26 cellular contexts compared by ENCODE assay signal in the genomic region with DNA sequence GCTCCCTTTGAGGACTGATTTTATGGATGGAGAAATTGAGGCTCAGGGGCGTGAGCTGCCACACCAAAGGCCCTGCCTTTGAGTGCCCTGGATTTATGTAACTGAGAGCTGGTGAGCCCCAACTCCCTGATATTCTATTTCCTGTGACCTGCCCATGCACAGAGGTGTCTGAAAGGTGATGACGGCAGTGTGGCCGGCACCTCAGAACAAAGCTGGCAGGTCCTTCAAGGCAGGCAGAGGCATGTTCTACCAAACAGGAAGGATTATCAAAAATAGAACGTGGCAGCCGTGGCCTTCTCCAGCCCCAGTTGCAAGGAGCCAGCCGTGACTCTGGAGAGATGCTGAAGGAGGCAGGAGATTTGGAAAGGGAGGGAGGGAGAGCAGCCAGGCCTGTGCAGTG. TPM values are rescaled to one million over a fixed set of nuclear protein-coding genes. Genes with fewer than 3 reads are reported as not detected.
A peak's percentile ranks its signal among the peaks of the same experiment; 100 is the strongest.
DNase-seq lines count a peak whose midpoint lies in the region; ATAC-seq and TF ChIP-seq lines count a peak whose summit lies in the region.
"Had no signal": no experiment of that assay in that cellular context is flagged by ENCODE, and none has a peak within 500 bp of the region (broad histone marks: within the 10 kb centered on the region; RNA-seq: fewer than 3 reads in every experiment).

No MANE protein-coding gene starts in this region.

- intact Hi-C loops in natural killer cell (cut with micrococcal nuclease), result no loop called here

- H3K36me3 Mint-ChIP-seq in activated CD4-positive, alpha-beta T cell treated with anti-CD3 and anti-CD28 coated beads, Interleukin-2, amount 10 ng/mL, durations not matched to agents 7 days and 5 days (ENCODE audit: low read depth), result peaks cover 13% of the 10 kb centered on the region
- peaks cover 4% of the 10 kb centered on the region for H3K36me3 Mint-ChIP-seq in effector memory CD8-positive, alpha-beta T cell (ENCODE audit: insufficient read depth)
- no peaks in the 10 kb centered on the region for H3K36me3 Mint-ChIP-seq in natural killer cell
- H3K36me3 Mint-ChIP-seq in activated CD8-positive, alpha-beta memory T cell treated with anti-CD3 and anti-CD28 coated beads, Interleukin-2, amount 10 ng/mL, durations not matched to agents 7 days and 5 days, result peaks cover 12% of the 10 kb centered on the region

- no peaks in the 10 kb centered on the region for H3K27me3 Mint-ChIP-seq in activated CD4-positive, alpha-beta T cell treated with anti-CD3 and anti-CD28 coated beads, Interleukin-2, amount 10 ng/mL, durations not matched to agents 7 days and 5 days
- no peaks in the 10 kb centered on the region for H3K27me3 Mint-ChIP-seq in effector memory CD8-positive, alpha-beta T cell
- H3K27me3 Mint-ChIP-seq in natural killer cell (ENCODE audit: low read depth in 2 of 2), result no peaks in the 10 kb centered on the region
- no peaks in the 10 kb centered on the region for H3K27me3 Mint-ChIP-seq in activated CD8-positive, alpha-beta memory T cell treated with anti-CD3 and anti-CD28 coated beads, Interleukin-2, amount 10 ng/mL, durations not matched to agents 7 days and 5 days
- H3K27me3 Mint-ChIP-seq: CD4-positive, alpha-beta T cell; IgD-negative memory B cell had no signal

- H3K4me3 Mint-ChIP-seq in activated CD4-positive, alpha-beta T cell treated with anti-CD3 and anti-CD28 coated beads, Interleukin-2, amount 10 ng/mL, durations not matched to agents 7 days and 5 days, result no peak overlapping the region
- no peak overlapping the region for H3K4me3 Mint-ChIP-seq in effector memory CD8-positive, alpha-beta T cell
- peak overlapping the region; percentile 31 for H3K4me3 Mint-ChIP-seq in natural killer cell
- H3K4me3 Mint-ChIP-seq in activated CD8-positive, alpha-beta memory T cell treated with anti-CD3 and anti-CD28 coated beads, Interleukin-2, amount 10 ng/mL, durations not matched to agents 7 days and 5 days, result no peak overlapping the region
- H3K4me3 Mint-ChIP-seq: activated naive CD4-positive, alpha-beta T cell treated with anti-CD3 and anti-CD28 coated beads for 36 hours; CD4-positive, alpha-beta T cell had no signal

- H3K4me1 Mint-ChIP-seq in activated CD4-positive, alpha-beta T cell treated with anti-CD3 and anti-CD28 coated beads, Interleukin-2, amount 10 ng/mL, durations not matched to agents 7 days and 5 days, result peaks cover 5% of the 10 kb centered on the region
- H3K4me1 Mint-ChIP-seq in effector memory CD8-positive, alpha-beta T cell (ENCODE audit: low read depth in 2 of 2), result peaks cover 11 to 32% of the 10 kb centered on the region in 2 donors
- H3K4me1 Mint-ChIP-seq in natural killer cell, result peaks cover 40 to 60% of the 10 kb centered on the region in 2 donors
- peaks cover 6% of the 10 kb centered on the region for H3K4me1 Mint-ChIP-seq in activated CD8-positive, alpha-beta memory T cell treated with anti-CD3 and anti-CD28 coated beads, Interleukin-2, amount 10 ng/mL, durations not matched to agents 7 days and 5 days

- POLR2A ChIA-PET in activated CD4-positive, alpha-beta T cell treated with anti-CD3 and anti-CD28 coated beads, Interleukin-2, amount 10 ng/mL, durations not matched to agents 7 days and 5 days (lab: Charles Lee), result no interaction called here
- POLR2A ChIA-PET in RWPE1 (lab: Yijun Ruan, JAX; ENCODE audit: low non-redundant PET), result no interaction called here

- TF ChIP-seq CTCF in RWPE1 (conservative IDR thresholded peaks at IDR 0.05; ENCODE audit: low read depth), result no peak
- no peak for TF ChIP-seq CTCF in natural killer cell (IDR thresholded peaks at IDR 0.05)

- no peak overlapping the region for H3K27ac ChIP-seq in RWPE1
- H3K27ac ChIP-seq: gastroesophageal sphincter, left lung, pancreas, SK-N-MC had no signal

- no peak for DNase-seq in activated CD4-positive, alpha-beta T cell treated with anti-CD3 and anti-CD28 coated beads, Interleukin-2, amount 10 ng/mL, durations not matched to agents 7 days and 5 days
- DNase-seq in activated CD4-positive, alpha-beta T cell treated with anti-CD3 and anti-CD28 coated beads, Interleukin-2, amount 50 U/mL, for 1 hour, result no peak
- DNase-seq in RWPE1 (ENCODE audit: low spot score), result peak; percentile 70
- no peak for DNase-seq in effector memory CD8-positive, alpha-beta T cell
- no peak for DNase-seq in natural killer cell
- no peak for DNase-seq in activated CD8-positive, alpha-beta memory T cell treated with anti-CD3 and anti-CD28 coated beads, Interleukin-2, amount 10 ng/mL, durations not matched to agents 7 days and 5 days
- DNase-seq: activated CD4-positive, alpha-beta T cell treated with anti-CD3 and anti-CD28 coated beads for 4 hours; activated naive CD4-positive, alpha-beta T cell treated with anti-CD3 and anti-CD28 coated beads for 36 hours; activated T-cell treated with anti-CD3 and anti-CD28 coated beads, Interleukin-2, amount 50 U/mL, for 48 hours; CD4-positive, alpha-beta T cell; cortex of kidney; hippocampal formation; left lung; NCI-H1105; NCI-H2029 treated with DMSO at 0.1 percent for 48 hours; NCI-H226; NCI-H748 treated with DMSO at 0.1 percent for 48 hours; pancreas; stimulated activated CD4-positive, alpha-beta T cell treated with anti-CD3 and anti-CD28 coated beads, Interleukin-2, amount 100 ng/mL, for 24 hours; T-helper 2 cell; trophoblast cell had no signal

- no peaks in the 10 kb centered on the region for H3K9me3 Mint-ChIP-seq in activated CD4-positive, alpha-beta T cell treated with anti-CD3 and anti-CD28 coated beads, Interleukin-2, amount 10 ng/mL, durations not matched to agents 7 days and 5 days
- no peaks in the 10 kb centered on the region for H3K9me3 Mint-ChIP-seq in effector memory CD8-positive, alpha-beta T cell
- no peaks in the 10 kb centered on the region for H3K9me3 Mint-ChIP-seq in natural killer cell
- no peaks in the 10 kb centered on the region for H3K9me3 Mint-ChIP-seq in activated CD8-positive, alpha-beta memory T cell treated with anti-CD3 and anti-CD28 coated beads, Interleukin-2, amount 10 ng/mL, durations not matched to agents 7 days and 5 days (ENCODE audit: low read depth)
- H3K9me3 Mint-ChIP-seq: activated naive CD4-positive, alpha-beta T cell treated with anti-CD3 and anti-CD28 coated beads for 36 hours; CD4-positive, alpha-beta T cell; IgD-negative memory B cell had no signal

- no peak for ATAC-seq in effector memory CD8-positive, alpha-beta T cell (replicated peaks)
- peak in 2 of 3 donors; percentile 67 to 71 for ATAC-seq in natural killer cell
- ATAC-seq in GM21786 (IDR thresholded peaks at IDR 0.05; ENCODE audit: unreplicated experiment), result no peak
- ATAC-seq in activated CD8-positive, alpha-beta memory T cell treated with anti-CD3 and anti-CD28 coated beads, Interleukin-2, amount 10 ng/mL, durations not matched to agents 7 days and 5 days, result no peak
- ATAC-seq in GM21529 (IDR thresholded peaks at IDR 0.05; ENCODE audit: unreplicated experiment), result no peak
- ATAC-seq: gastroesophageal sphincter, left lung, pancreas had no signal

- H3K27ac Mint-ChIP-seq in activated CD4-positive, alpha-beta T cell treated with anti-CD3 and anti-CD28 coated beads, Interleukin-2, amount 10 ng/mL, durations not matched to agents 7 days and 5 days, result peak overlapping the region; percentile 55
- H3K27ac Mint-ChIP-seq in effector memory CD8-positive, alpha-beta T cell, result peak overlapping the region; percentile 56 to 68
- peak overlapping the region; percentile 31 to 73 for H3K27ac Mint-ChIP-seq in natural killer cell
- no peak overlapping the region for H3K27ac Mint-ChIP-seq in activated CD8-positive, alpha-beta memory T cell treated with anti-CD3 and anti-CD28 coated beads, Interleukin-2, amount 10 ng/mL, durations not matched to agents 7 days and 5 days
- H3K27ac Mint-ChIP-seq: activated naive CD4-positive, alpha-beta T cell treated with anti-CD3 and anti-CD28 coated beads for 36 hours; CD4-positive, alpha-beta T cell had no signal

- CTCF ChIA-PET in activated CD4-positive, alpha-beta T cell treated with anti-CD3 and anti-CD28 coated beads, Interleukin-2, amount 10 ng/mL, durations not matched to agents 7 days and 5 days (lab: Charles Lee), result interaction anchor here (1.4 kb wide), 1 partner anchor 14 kb away, joined by 3 read pairs; no protein-coding TSS in a partner anchor
- CTCF ChIA-PET in RWPE1 (lab: Yijun Ruan, JAX), result interaction anchor here (0.7 kb wide), 1 partner anchor 26 kb away, joined by 3 read pairs; no protein-coding TSS in a partner anchor
- CTCF ChIA-PET in activated CD8-positive, alpha-beta memory T cell treated with anti-CD3 and anti-CD28 coated beads, Interleukin-2, amount 10 ng/mL, durations not matched to agents 7 days and 5 days (lab: Charles Lee), result no interaction called here

RNA-seq across cellular contexts. Expression of gene INSYN2B, which starts 36.2 kb away (rescaled TPM):
- not detected for total RNA-seq in activated CD4-positive, alpha-beta T cell treated with anti-CD3 and anti-CD28 coated beads, Interleukin-2, amount 10 ng/mL, durations not matched to agents 7 days and 5 days
- total RNA-seq in natural killer cell, result not detected
- total RNA-seq in activated CD8-positive, alpha-beta memory T cell treated with anti-CD3 and anti-CD28 coated beads, Interleukin-2, amount 10 ng/mL, durations not matched to agents 7 days and 5 days, result not detected
- total RNA-seq: activated naive CD4-positive, alpha-beta T cell treated with anti-CD3 and anti-CD28 coated beads for 36 hours; CD4-positive, alpha-beta T cell; gastroesophageal sphincter; pancreas had no signal

Comparison
In these comparisons a context has a peak if more than half of its experiments do, and no peak if none do; other contexts are left out.
1. ATAC-seq: peak in natural killer cell (2 of 3); none in effector memory CD8-positive, alpha-beta T cell (single experiment), GM21786 (single experiment), activated CD8-positive, alpha-beta memory T cell treated with anti-CD3 and anti-CD28 coated beads, Interleukin-2, amount 10 ng/mL, durations not matched to agents 7 days and 5 days (single experiment) and GM21529 (single experiment).